Comparison of ENCODE assay signal across 16 cellular contexts in genomic region chr15:62208367-62208766, GRCh38. TPM values are rescaled to one million over a fixed set of nuclear protein-coding genes. Genes with fewer than 3 reads are reported as not detected.
DNase-seq lines count a peak whose midpoint lies in the region; ATAC-seq, FAIRE-seq and TF ChIP-seq lines count a peak whose summit lies in the region.
"Had no signal": no experiment of that assay in that cellular context is flagged by ENCODE, and none has a peak within 500 bp of the region (broad histone marks: within the 10 kb centered on the region; RNA-seq: fewer than 3 reads in every experiment).

No MANE protein-coding gene starts in this region.

- TF ChIP-seq CTCF in IMR-90 (conservative IDR thresholded peaks at IDR 0.05; ENCODE audit: low read depth, low read length) (no peak), progenitor cell of endocrine pancreas (IDR thresholded peaks at IDR 0.05; ENCODE audit: unreplicated experiment) (no peak), type B pancreatic cell (conservative IDR thresholded peaks at IDR 0.05) (no peak), tibial artery (IDR thresholded peaks at IDR 0.05) (no peak)

- no CpG with 5 or more reads among the region's 9 CpGs for WGBS in IMR-90 (ENCODE audit: extremely low coverage in 2 of 2, insufficient read length in 1 of 2), 2 experiments

- no peak overlapping the region for H3K4ac ChIP-seq in IMR-90 (ENCODE audit: low read depth, low read length)

- H3K4me1 ChIP-seq in IMR-90 (ENCODE audit: control insufficient read depth, insufficient read depth, low read length), result no peaks in the 10 kb centered on the region
- H3K4me1 ChIP-seq in tibial artery, result no peaks in the 10 kb centered on the region

- H3K9me3 ChIP-seq in IMR-90 (ENCODE audit: control insufficient read depth, insufficient read depth, low read length) (peaks cover 2% of the 10 kb centered on the region; the same call in 1 of the 2 replicates), tibial artery (peaks cover 0 to 13% (median 0%) of the 10 kb centered on the region in 3 donors)

- intact Hi-C loops in IMR-90 (cut with micrococcal nuclease) (no loop called here), tibial artery (cut with DNase I; ENCODE audit: low total_unique reads) (no loop called here)

- H3K4me3 Mint-ChIP-seq in progenitor cell of endocrine pancreas (ENCODE audit: low read depth), result no peak overlapping the region
- H3K4me3 Mint-ChIP-seq in type B pancreatic cell, result no peak overlapping the region
- no peak overlapping the region for H3K4me3 Mint-ChIP-seq in activated CD8-positive, alpha-beta memory T cell treated with anti-CD3 and anti-CD28 coated beads, Interleukin-2, amount 10 ng/mL, durations not matched to agents 7 days and 5 days
- H3K4me3 Mint-ChIP-seq: CD14-positive monocyte; CD4-positive, alpha-beta memory T cell; H9 had no signal

- no peaks in the 10 kb centered on the region for H4K20me1 ChIP-seq in IMR-90 (ENCODE audit: insufficient read depth, low read length)
- H4K20me1 ChIP-seq: BLaER1 had no signal

- H3K4me1 Mint-ChIP-seq in progenitor cell of endocrine pancreas (ENCODE audit: low read depth) (peaks cover 22% of the 10 kb centered on the region), type B pancreatic cell (ENCODE audit: unreplicated experiment) (peaks cover 4% of the 10 kb centered on the region)
- peaks cover 7% of the 10 kb centered on the region for H3K4me1 Mint-ChIP-seq in activated CD8-positive, alpha-beta memory T cell treated with anti-CD3 and anti-CD28 coated beads, Interleukin-2, amount 10 ng/mL, durations not matched to agents 7 days and 5 days
- H3K4me1 Mint-ChIP-seq: CD14-positive monocyte had no signal

- BruUV-seq in IMR-90 (replicated peaks; lab: Mats Ljungman, UMichigan), result no TSS peak

- DNase-seq in IMR-90 (no peak), kidney tubule cell (ENCODE audit: low spot score) (peak; percentile 3), progenitor cell of endocrine pancreas (ENCODE audit: low spot score, unreplicated experiment) (no peak), type B pancreatic cell (ENCODE audit: extremely low spot score, unreplicated experiment) (no peak), GM19239 (ENCODE audit: insufficient read length, low spot score) (no peak), tibial artery (no peak)
- no peak for DNase-seq in activated CD8-positive, alpha-beta memory T cell treated with anti-CD3 and anti-CD28 coated beads, Interleukin-2, amount 10 ng/mL, durations not matched to agents 7 days and 5 days
- DNase-seq: 8988T; CD4-positive, alpha-beta memory T cell; DMS79 treated with DMSO at 0.1 percent for 48 hours; GF-D8; H9 had no signal

- H3K27ac Mint-ChIP-seq in progenitor cell of endocrine pancreas, result peak overlapping the region; percentile 100
- H3K27ac Mint-ChIP-seq in type B pancreatic cell, result peak overlapping the region; percentile 99
- H3K27ac Mint-ChIP-seq in activated CD8-positive, alpha-beta memory T cell treated with anti-CD3 and anti-CD28 coated beads, Interleukin-2, amount 10 ng/mL, durations not matched to agents 7 days and 5 days, result no peak overlapping the region
- H3K27ac Mint-ChIP-seq: CD4-positive, alpha-beta memory T cell had no signal

- H2BK20ac ChIP-seq in IMR-90 (ENCODE audit: low read depth, low read length), result no peak overlapping the region

- no peak overlapping the region for H2BK120ac ChIP-seq in IMR-90 (ENCODE audit: low read depth, low read length)

- H2AFZ ChIP-seq in IMR-90 (replicated peaks; ENCODE audit: low read length, poor library complexity), result no peak overlapping the region

- no peak overlapping the region for H3K14ac ChIP-seq in IMR-90 (replicated peaks; ENCODE audit: low read depth, low read length)

- H3K36me3 Mint-ChIP-seq in progenitor cell of endocrine pancreas (ENCODE audit: insufficient read depth) (peaks cover 20% of the 10 kb centered on the region), type B pancreatic cell (no peaks in the 10 kb centered on the region)
- no peaks in the 10 kb centered on the region for H3K36me3 Mint-ChIP-seq in activated CD8-positive, alpha-beta memory T cell treated with anti-CD3 and anti-CD28 coated beads, Interleukin-2, amount 10 ng/mL, durations not matched to agents 7 days and 5 days
- H3K36me3 Mint-ChIP-seq: CD14-positive monocyte had no signal

- TF ChIP-seq POLR2A in IMR-90 (IDR thresholded peaks at IDR 0.05; ENCODE audit: low read depth, low read length), result no peak

- no peak overlapping the region for H3K27ac ChIP-seq in IMR-90 (ENCODE audit: insufficient read depth, low read length)
- H3K27ac ChIP-seq in tibial artery, result no peak overlapping the region
- H3K27ac ChIP-seq: BLaER1 had no signal

- no peak for TF ChIP-seq RAD21 in IMR-90 (IDR thresholded peaks at IDR 0.05; ENCODE audit: low read length)

- H2BK5ac ChIP-seq in IMR-90 (ENCODE audit: low read depth, low read length, poor library complexity, severe bottlenecking), result no peak overlapping the region

- H3K79me1 ChIP-seq in IMR-90 (ENCODE audit: low read depth in 1 of 2, low read length in 2 of 2), result no peaks in the 10 kb centered on the region

- no peak overlapping the region for H3K4me2 ChIP-seq in IMR-90 (ENCODE audit: low read depth, low read length)
- H3K4me2 ChIP-seq: BLaER1 had no signal

- no peak overlapping the region for H3K56ac ChIP-seq in IMR-90 (ENCODE audit: extremely low read depth, insufficient read depth, low read length)

- H3K9me3 Mint-ChIP-seq in progenitor cell of endocrine pancreas (ENCODE audit: low read depth) (peaks cover 48% of the 10 kb centered on the region), type B pancreatic cell (peaks cover 6% of the 10 kb centered on the region)
- peaks cover 7% of the 10 kb centered on the region for H3K9me3 Mint-ChIP-seq in activated CD8-positive, alpha-beta memory T cell treated with anti-CD3 and anti-CD28 coated beads, Interleukin-2, amount 10 ng/mL, durations not matched to agents 7 days and 5 days (ENCODE audit: low read depth)

- no peak overlapping the region for H4K91ac ChIP-seq in IMR-90 (ENCODE audit: insufficient read depth, low read depth, low read length)

- H3K4me3 ChIP-seq in IMR-90 (ENCODE audit: insufficient read depth, low read depth, low read length) (no peak overlapping the region), tibial artery (no peak overlapping the region)
- H3K4me3 ChIP-seq: BLaER1 had no signal

- H3K27me3 Mint-ChIP-seq in progenitor cell of endocrine pancreas (no peaks in the 10 kb centered on the region), type B pancreatic cell (no peaks in the 10 kb centered on the region)
- H3K27me3 Mint-ChIP-seq in activated CD8-positive, alpha-beta memory T cell treated with anti-CD3 and anti-CD28 coated beads, Interleukin-2, amount 10 ng/mL, durations not matched to agents 7 days and 5 days, result peaks cover 11% of the 10 kb centered on the region

- no peak for ATAC-seq in IMR-90 (ENCODE audit: low read depth)
- ATAC-seq in activated CD8-positive, alpha-beta memory T cell treated with anti-CD3 and anti-CD28 coated beads, Interleukin-2, amount 10 ng/mL, durations not matched to agents 7 days and 5 days, result no peak

- H4K8ac ChIP-seq in IMR-90 (ENCODE audit: low read depth in 2 of 2, low read length in 2 of 2), result no peak overlapping the region

- no peak overlapping the region for H2AK5ac ChIP-seq in IMR-90 (ENCODE audit: low read depth, low read length)

- H4K5ac ChIP-seq in IMR-90 (ENCODE audit: low read depth, low read length), result no peak overlapping the region

- dilution Hi-C loops in IMR-90 (cut with HindIII; ENCODE audit: low sequenced_read_pairs, unreplicated experiment), result no loop called here

- H2BK15ac ChIP-seq in IMR-90 (ENCODE audit: low read depth, low read length), result no peak overlapping the region

- no peak overlapping the region for H2AK9ac ChIP-seq in IMR-90 (replicated peaks; ENCODE audit: low read depth, low read length, poor library complexity)

- no peaks in the 10 kb centered on the region for H3K9me1 ChIP-seq in IMR-90 (ENCODE audit: insufficient read depth, low read length)

- POLR2A ChIA-PET in IMR-90 (lab: Charles Lee; ENCODE audit: unreplicated experiment), result no interaction called here

- no peak for FAIRE-seq in GM19239 (lab: Jason Lieb, UNC)
- FAIRE-seq: H1 had no signal

- H3K36me3 ChIP-seq in IMR-90 (ENCODE audit: control insufficient read depth, insufficient read depth, low read length) (no peaks in the 10 kb centered on the region), tibial artery (no peaks in the 10 kb centered on the region)

- no peak overlapping the region for H3K18ac ChIP-seq in IMR-90 (ENCODE audit: low read depth, low read length)

- no peaks in the 10 kb centered on the region for H3K27me3 ChIP-seq in IMR-90 (ENCODE audit: control insufficient read depth, insufficient read depth, low read length)
- H3K27me3 ChIP-seq in tibial artery, result peaks cover 0 to 4% of the 10 kb centered on the region in 2 donors
- H3K27me3 ChIP-seq: BLaER1 had no signal

- CTCF ChIA-PET in IMR-90 (lab: Yijun Ruan, JAX), result interaction anchor here (0.6 kb wide), 1 partner anchor 9 kb away, joined by 3 read pairs; no protein-coding TSS in a partner anchor
- CTCF ChIA-PET in activated CD8-positive, alpha-beta memory T cell treated with anti-CD3 and anti-CD28 coated beads, Interleukin-2, amount 10 ng/mL, durations not matched to agents 7 days and 5 days (lab: Charles Lee), result no interaction called here

- in situ Hi-C loops in IMR-90 (cut with MboI; ENCODE audit: low sequenced_read_pairs), result no loop called here

- H3K9ac ChIP-seq in IMR-90 (ENCODE audit: low read depth, low read length), result no peak overlapping the region
- H3K9ac ChIP-seq: BLaER1 had no signal

- no peak overlapping the region for H3K23ac ChIP-seq in IMR-90 (ENCODE audit: low read depth, low read length)

TF ChIP-seq in IMR-90, 13 proteins besides CTCF, POLR2A, EP300 and RAD21:
- TF ChIP-seq CEBPB (IDR thresholded peaks at IDR 0.05; ENCODE audit: low read depth, low read length) (peak; percentile 27; the same call in 1 of the 2 replicates), SMC3 (IDR thresholded peaks at IDR 0.05; ENCODE audit: low read depth, low read length) (no peak)

RNA-seq across cellular contexts. Expression of gene C2CD4B, which starts 43.3 kb away (rescaled TPM):
- not detected in 2 replicates for total RNA-seq in IMR-90 (2012; rRNA removed)
- not detected in 2 replicates for polyA plus RNA-seq in IMR-90 (2012; rRNA removed)
- not detected in 2 replicates for polyA plus RNA-seq in IMR-90 (2012; cell fraction: cytosol; rRNA removed)
- not detected in 2 replicates for polyA plus RNA-seq in IMR-90 (2012; cell fraction: nucleus; rRNA removed; ENCODE audit: low replicate concordance)
- total RNA-seq in progenitor cell of endocrine pancreas, result 0.53 and 0.69 TPM in 2 replicates
- 2.7 and 2.9 TPM in 2 replicates for total RNA-seq in type B pancreatic cell (ENCODE audit: low replicate concordance)
- total RNA-seq in activated CD8-positive, alpha-beta memory T cell treated with anti-CD3 and anti-CD28 coated beads, Interleukin-2, amount 10 ng/mL, durations not matched to agents 7 days and 5 days, result under 1 TPM in 1 of 2 experiments, not detected in 1; 0.23 TPM
- total RNA-seq: CD4-positive, alpha-beta memory T cell had no signal
- polyA plus RNA-seq: AG04450; CD14-positive monocyte; CD4-positive, alpha-beta memory T cell had no signal
